In genomic region chr2:224580248-224580647, GRCh38 we compare ENCODE assay signal across 23 cellular contexts. TPM values are rescaled to one million over a fixed set of nuclear protein-coding genes. Genes with fewer than 3 reads are reported as not detected.
DNase-seq lines count a peak whose midpoint lies in the region; ATAC-seq and TF ChIP-seq lines count a peak whose summit lies in the region.
"Had no signal": no experiment of that assay in that cellular context is flagged by ENCODE, and none has a peak within 500 bp of the region (broad histone marks: within the 10 kb centered on the region; RNA-seq: fewer than 3 reads in every experiment).

No MANE protein-coding gene starts in this region.

- no peak overlapping the region for H3K27ac ChIP-seq in CD8-positive, alpha-beta T cell (ENCODE audit: low read depth, low read length)
- H3K27ac ChIP-seq: epithelial cell of prostate had no signal

- ATAC-seq in activated CD8-positive, alpha-beta T cell treated with anti-CD3 and anti-CD28 coated beads for 36 hours: no peak
- ATAC-seq in activated CD8-positive, alpha-beta T cell treated with anti-CD3 and anti-CD28 coated beads, Interleukin-2, amount 10 ng/mL, durations not matched to agents 7 days and 5 days: no peak
- ATAC-seq in CD8-positive, alpha-beta T cell: no peak
- no peak for ATAC-seq in T-cell (replicated peaks in 1 of 4)
- ATAC-seq in naive B cell (ENCODE audit: low read depth in 2 of 2): no peak

- POLR2A ChIA-PET in activated CD8-positive, alpha-beta T cell treated with anti-CD3 and anti-CD28 coated beads for 36 hours (lab: Charles Lee): interaction anchor here (0.6 to 1.0 kb wide), 2 partner anchors 59 to 76 kb away, joined by 3 to 5 read pairs; no protein-coding TSS in a partner anchor
- POLR2A ChIA-PET in activated CD8-positive, alpha-beta T cell treated with anti-CD3 and anti-CD28 coated beads, Interleukin-2, amount 10 ng/mL, durations not matched to agents 7 days and 5 days (lab: Charles Lee): no interaction called here
- POLR2A ChIA-PET in CD8-positive, alpha-beta T cell (lab: Charles Lee): no interaction called here
- POLR2A ChIA-PET in T-cell (lab: Charles Lee): interaction anchor here (0.5 to 1.0 kb wide), 3 partner anchors 10 to 307 kb away, joined by 3 to 10 read pairs (median 7); no protein-coding TSS in a partner anchor

- H3K27me3 Mint-ChIP-seq in activated CD8-positive, alpha-beta T cell treated with anti-CD3 and anti-CD28 coated beads for 36 hours: no peaks in the 10 kb centered on the region
- no peaks in the 10 kb centered on the region for H3K27me3 Mint-ChIP-seq in activated CD8-positive, alpha-beta T cell treated with anti-CD3 and anti-CD28 coated beads, Interleukin-2, amount 10 ng/mL, durations not matched to agents 7 days and 5 days (ENCODE audit: low read depth)
- no peaks in the 10 kb centered on the region for H3K27me3 Mint-ChIP-seq in CD8-positive, alpha-beta T cell (ENCODE audit: low read depth)
- no peaks in the 10 kb centered on the region for H3K27me3 Mint-ChIP-seq in T-cell
- no peaks in the 10 kb centered on the region for H3K27me3 Mint-ChIP-seq in naive B cell

- peaks cover 77% of the 10 kb centered on the region for H3K4me1 ChIP-seq in CD8-positive, alpha-beta T cell (ENCODE audit: insufficient read depth, low read length)

- peaks cover 69% of the 10 kb centered on the region for H3K4me1 Mint-ChIP-seq in activated CD8-positive, alpha-beta T cell treated with anti-CD3 and anti-CD28 coated beads for 36 hours (ENCODE audit: low read depth)
- peaks cover 69% of the 10 kb centered on the region for H3K4me1 Mint-ChIP-seq in activated CD8-positive, alpha-beta T cell treated with anti-CD3 and anti-CD28 coated beads, Interleukin-2, amount 10 ng/mL, durations not matched to agents 7 days and 5 days (ENCODE audit: low read depth)
- H3K4me1 Mint-ChIP-seq in CD8-positive, alpha-beta T cell (ENCODE audit: low read depth): peaks cover 82% of the 10 kb centered on the region
- H3K4me1 Mint-ChIP-seq in T-cell: peaks cover 73 to 86% (median 79%) of the 10 kb centered on the region in 3 donors
- peaks cover 37 to 76% (median 47%) of the 10 kb centered on the region in 3 donors for H3K4me1 Mint-ChIP-seq in naive B cell

- peaks cover 32% of the 10 kb centered on the region for H3K36me3 Mint-ChIP-seq in activated CD8-positive, alpha-beta T cell treated with anti-CD3 and anti-CD28 coated beads for 36 hours (ENCODE audit: low read depth)
- peaks cover 27% of the 10 kb centered on the region for H3K36me3 Mint-ChIP-seq in activated CD8-positive, alpha-beta T cell treated with anti-CD3 and anti-CD28 coated beads, Interleukin-2, amount 10 ng/mL, durations not matched to agents 7 days and 5 days (ENCODE audit: low read depth)
- peaks cover 15% of the 10 kb centered on the region for H3K36me3 Mint-ChIP-seq in CD8-positive, alpha-beta T cell
- H3K36me3 Mint-ChIP-seq in T-cell (peaks cover 10% of the 10 kb centered on the region), naive B cell (no peaks in the 10 kb centered on the region)

- H3K27me3 ChIP-seq in CD8-positive, alpha-beta T cell (ENCODE audit: insufficient read depth, low read length): no peaks in the 10 kb centered on the region
- H3K27me3 ChIP-seq: BE2C, hepatocyte, SJSA1 had no signal

- no peak overlapping the region for H3K4me3 Mint-ChIP-seq in activated CD8-positive, alpha-beta T cell treated with anti-CD3 and anti-CD28 coated beads for 36 hours
- H3K4me3 Mint-ChIP-seq in activated CD8-positive, alpha-beta T cell treated with anti-CD3 and anti-CD28 coated beads, Interleukin-2, amount 10 ng/mL, durations not matched to agents 7 days and 5 days: no peak overlapping the region
- peak overlapping the region; percentile 30 for H3K4me3 Mint-ChIP-seq in CD8-positive, alpha-beta T cell
- H3K4me3 Mint-ChIP-seq in T-cell: peak overlapping the region; percentile 25 to 99 (median 34)
- peak overlapping the region in 7 of 8 donors; percentile 22 to 77 (median 40) for H3K4me3 Mint-ChIP-seq in naive B cell

- H3K36me3 ChIP-seq in CD8-positive, alpha-beta T cell (ENCODE audit: insufficient read depth, low read length): no peaks in the 10 kb centered on the region

- no peaks in the 10 kb centered on the region for H3K9me3 ChIP-seq in CD8-positive, alpha-beta T cell (ENCODE audit: low read length)
- H3K9me3 ChIP-seq: BE2C, SJSA1 had no signal

- intact Hi-C loops in activated CD8-positive, alpha-beta T cell treated with anti-CD3 and anti-CD28 coated beads for 36 hours (cut with micrococcal nuclease): loop anchor here (5.0 kb wide), 1 partner anchor 58 kb away; no protein-coding TSS in a partner anchor
- intact Hi-C loops in CD8-positive, alpha-beta T cell (cut with DNase I, micrococcal nuclease): loop anchor here (5.0 to 10.0 kb wide), 4 partner anchors 58 to 465 kb away; partner anchors contain the start of gene DOCK10 (in 1 of the 2)

- CTCF ChIA-PET in activated CD8-positive, alpha-beta T cell treated with anti-CD3 and anti-CD28 coated beads for 36 hours (lab: Charles Lee): interaction anchor here (0.7 to 1.5 kb wide), 2 partner anchors 11 to 31 kb away, joined by 3 to 6 read pairs; no protein-coding TSS in a partner anchor
- CTCF ChIA-PET in activated CD8-positive, alpha-beta T cell treated with anti-CD3 and anti-CD28 coated beads, Interleukin-2, amount 10 ng/mL, durations not matched to agents 7 days and 5 days (lab: Charles Lee): interaction anchor here (1.3 to 1.7 kb wide), 3 partner anchors 46 to 105 kb away, joined by 3 to 5 read pairs (median 4); no protein-coding TSS in a partner anchor
- CTCF ChIA-PET in CD8-positive, alpha-beta T cell (lab: Charles Lee): interaction anchor here (1.3 kb wide), 1 partner anchor 70 kb away, joined by 4 read pairs; no protein-coding TSS in a partner anchor
- CTCF ChIA-PET in T-cell (lab: Charles Lee): interaction anchor here in 1 of 2 donors (0.8 to 1.4 kb wide), 2 partner anchors 12 to 32 kb away, joined by 3 to 4 read pairs; no protein-coding TSS in a partner anchor

- H3K4me3 ChIP-seq in CD8-positive, alpha-beta T cell (ENCODE audit: low read depth, low read length): no peak overlapping the region
- H3K4me3 ChIP-seq: hepatocyte, SJSA1 had no signal

- no peak for DNase-seq in activated CD8-positive, alpha-beta T cell treated with anti-CD3 and anti-CD28 coated beads for 36 hours
- DNase-seq in activated CD8-positive, alpha-beta T cell treated with anti-CD3 and anti-CD28 coated beads, Interleukin-2, amount 10 ng/mL, durations not matched to agents 7 days and 5 days: no peak
- no peak for DNase-seq in CD8-positive, alpha-beta T cell
- DNase-seq in T-cell (no peak), naive B cell (no peak), NCI-H748 (lab: John Stamatoyannopoulos, UW; ENCODE audit: unreplicated experiment) (no peak), inferior parietal cortex (ENCODE audit: extremely low spot score) (no peak), NOMO-1 treated with dmso at 0.1 percent for 144 hours (lab: John Stamatoyannopoulos, UW; ENCODE audit: unreplicated experiment) (no peak)
- DNase-seq: 8988T; activated CD4-positive, CD25-positive, alpha-beta regulatory T cell treated with anti-CD3 and anti-CD28 coated beads, Interleukin-2, amount 50 U/mL, for 72 hours; activated effector memory CD4-positive, alpha-beta T cell treated with Interleukin-2 at 50 U/mL for 16 hours; amygdala; BE2C; caudate nucleus; DMS 273 treated with DMSO at 0.1 percent for 48 hours; foreskin fibroblast; NCI-H1694 treated with DMSO at 0.1 percent for 48 hours; retina; stimulated activated CD4-positive, alpha-beta T cell treated with anti-CD3 and anti-CD28 coated beads, Interleukin-12 subunit alpha, Interleukin-12 subunit beta, amount 100 ng/mL, for 4 hours; substantia nigra had no signal

- no peaks in the 10 kb centered on the region for H3K9me3 Mint-ChIP-seq in activated CD8-positive, alpha-beta T cell treated with anti-CD3 and anti-CD28 coated beads for 36 hours
- H3K9me3 Mint-ChIP-seq in activated CD8-positive, alpha-beta T cell treated with anti-CD3 and anti-CD28 coated beads, Interleukin-2, amount 10 ng/mL, durations not matched to agents 7 days and 5 days (ENCODE audit: insufficient read depth): no peaks in the 10 kb centered on the region
- H3K9me3 Mint-ChIP-seq in CD8-positive, alpha-beta T cell: no peaks in the 10 kb centered on the region
- H3K9me3 Mint-ChIP-seq in T-cell: no peaks in the 10 kb centered on the region
- no peaks in the 10 kb centered on the region for H3K9me3 Mint-ChIP-seq in naive B cell

- peak overlapping the region; percentile 51 for H3K27ac Mint-ChIP-seq in activated CD8-positive, alpha-beta T cell treated with anti-CD3 and anti-CD28 coated beads for 36 hours
- H3K27ac Mint-ChIP-seq in activated CD8-positive, alpha-beta T cell treated with anti-CD3 and anti-CD28 coated beads, Interleukin-2, amount 10 ng/mL, durations not matched to agents 7 days and 5 days: no peak overlapping the region
- no peak overlapping the region for H3K27ac Mint-ChIP-seq in CD8-positive, alpha-beta T cell
- no peak overlapping the region for H3K27ac Mint-ChIP-seq in T-cell
- peak overlapping the region in 3 of 6 donors; percentile 26 to 77 (median 27) for H3K27ac Mint-ChIP-seq in naive B cell

- no peak for TF ChIP-seq CTCF in activated CD8-positive, alpha-beta T cell treated with anti-CD3 and anti-CD28 coated beads for 36 hours (IDR thresholded peaks at IDR 0.05)
- TF ChIP-seq CTCF in CD8-positive, alpha-beta T cell (IDR thresholded peaks at IDR 0.05): no peak

RNA-seq across cellular contexts. Expression of gene CUL3, which starts 4.9 kb away (rescaled TPM):
- 10 to 100 TPM; 75.0 to 76.7 TPM for total RNA-seq in activated CD8-positive, alpha-beta T cell treated with anti-CD3 and anti-CD28 coated beads for 36 hours
- total RNA-seq in activated CD8-positive, alpha-beta T cell treated with anti-CD3 and anti-CD28 coated beads, Interleukin-2, amount 10 ng/mL, durations not matched to agents 7 days and 5 days: 10 to 100 TPM; 77.9 to 82.0 TPM
- 100 to 1,000 TPM; 119 to 121 TPM for total RNA-seq in CD8-positive, alpha-beta T cell
- total RNA-seq in T-cell: 10 to 100 TPM; 66.1 to 95.9 (median 82.7) TPM
- 10 to 100 TPM; 29.4 to 65.2 (median 40.3) TPM for polyA plus RNA-seq in naive B cell (ENCODE audit: low read depth in 6 of 6)

Comparison
In these comparisons a context has a peak if more than half of its experiments do, and no peak if none do; other contexts are left out.
1. POLR2A ChIA-PET loops: an anchor here in activated CD8-positive, alpha-beta T cell treated with anti-CD3 and anti-CD28 coated beads for 36 hours (0.6 to 1.0 kb wide) and T-cell (0.5 to 1.0 kb wide); none called in activated CD8-positive, alpha-beta T cell treated with anti-CD3 and anti-CD28 coated beads, Interleukin-2, amount 10 ng/mL, durations not matched to agents 7 days and 5 days and CD8-positive, alpha-beta T cell.
2. H3K4me3 Mint-ChIP-seq: peak in CD8-positive, alpha-beta T cell (single experiment), T-cell (3 of 3) and naive B cell (7 of 8); none in activated CD8-positive, alpha-beta T cell treated with anti-CD3 and anti-CD28 coated beads for 36 hours (single experiment) and activated CD8-positive, alpha-beta T cell treated with anti-CD3 and anti-CD28 coated beads, Interleukin-2, amount 10 ng/mL, durations not matched to agents 7 days and 5 days (single experiment).